ENCODE assay signal across 1 cellular context in the genomic region with DNA sequence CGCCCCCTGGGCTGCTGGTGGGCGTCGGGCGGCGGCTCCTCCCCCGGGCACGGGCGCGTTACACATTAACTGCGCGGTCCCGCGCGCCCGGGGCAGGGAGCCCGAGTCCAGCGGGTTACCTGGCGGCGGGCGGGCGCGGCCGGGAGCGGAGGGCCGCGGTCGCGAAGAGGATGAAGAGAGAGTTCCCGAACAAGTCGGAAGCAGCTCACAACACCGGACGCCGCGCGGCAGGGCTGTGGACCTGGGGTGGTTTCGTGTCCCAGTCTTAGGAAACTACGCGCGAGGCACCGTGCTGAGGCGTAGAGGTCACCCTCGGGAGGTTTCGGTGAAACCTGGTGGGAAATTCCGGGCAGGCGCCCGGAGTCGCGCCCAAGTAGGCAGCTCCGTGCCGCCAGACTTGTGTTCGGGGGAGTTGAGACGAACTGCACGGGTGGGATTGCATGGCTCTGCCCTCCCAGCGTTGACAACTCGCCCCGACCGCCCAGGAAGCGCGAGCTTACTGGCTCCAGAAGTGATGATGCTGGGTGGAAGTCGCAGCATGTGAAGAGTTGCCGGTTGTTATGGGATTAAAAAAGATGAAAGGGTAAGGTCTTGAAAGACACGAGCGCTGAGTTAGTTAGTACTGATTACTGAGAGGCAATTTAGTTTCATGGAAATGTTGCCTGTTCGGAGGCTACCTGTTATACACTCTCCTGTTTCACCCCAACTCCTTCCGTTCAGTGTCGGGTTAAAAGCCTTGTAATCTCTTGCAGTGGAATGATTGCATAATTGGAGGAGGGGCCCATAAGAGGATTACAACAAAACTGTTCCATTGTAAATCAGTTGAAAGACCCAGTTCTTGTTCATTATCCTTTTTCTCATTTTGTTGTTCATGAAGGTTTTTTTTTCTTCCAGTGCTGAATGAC.
A peak's percentile ranks its signal among the peaks of the same experiment; 100 is the strongest.
TF ChIP-seq lines count a peak whose summit lies in the region.

No MANE protein-coding gene starts in this region.

TF ChIP-seq in SK-N-SH, 30 proteins besides CTCF, POLR2A, EP300 and RAD21:
- no peak for TF ChIP-seq NFIC (IDR thresholded peaks at IDR 0.05; ENCODE audit: borderline replicate concordance)
- no peak for TF ChIP-seq REST (IDR thresholded peaks at IDR 0.05; ENCODE audit: low read depth, low read length)
- TF ChIP-seq TAF1 (IDR thresholded peaks at IDR 0.05; ENCODE audit: borderline replicate concordance, low read depth, low read length) = no peak
- TF ChIP-seq TCF12 (IDR thresholded peaks at IDR 0.05) = no peak
- TF ChIP-seq JUND (IDR thresholded peaks at IDR 0.05) = no peak
- TF ChIP-seq ELF1 (IDR thresholded peaks at IDR 0.05) = no peak
- no peak for TF ChIP-seq MEF2A (IDR thresholded peaks at IDR 0.05; ENCODE audit: borderline replicate concordance, low read depth)
- TF ChIP-seq, protein P1, sequence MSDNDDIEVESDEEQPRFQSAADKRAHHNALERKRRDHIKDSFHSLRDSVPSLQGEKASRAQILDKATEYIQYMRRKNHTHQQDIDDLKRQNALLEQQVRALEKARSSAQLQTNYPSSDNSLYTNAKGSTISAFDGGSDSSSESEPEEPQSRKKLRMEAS (IDR thresholded peaks at IDR 0.05; ENCODE audit: low read depth) = 0 out of 2 replicates have a peak, but pooled peaks have one; percentile 24
- peak; percentile 17; the same call in 1 of the 2 replicates for TF ChIP-seq MXI1 (IDR thresholded peaks at IDR 0.05; ENCODE audit: low read depth, low read length)
- no peak for TF ChIP-seq GATA2 (CRISPR knock-in tag; IDR thresholded peaks at IDR 0.05)
- TF ChIP-seq GABPA (IDR thresholded peaks at IDR 0.05; ENCODE audit: low read depth) = no peak
- TF ChIP-seq POLR2AphosphoS5 (IDR thresholded peaks at IDR 0.05; ENCODE audit: low read depth, low read length) = no peak
- TF ChIP-seq, protein P2, sequence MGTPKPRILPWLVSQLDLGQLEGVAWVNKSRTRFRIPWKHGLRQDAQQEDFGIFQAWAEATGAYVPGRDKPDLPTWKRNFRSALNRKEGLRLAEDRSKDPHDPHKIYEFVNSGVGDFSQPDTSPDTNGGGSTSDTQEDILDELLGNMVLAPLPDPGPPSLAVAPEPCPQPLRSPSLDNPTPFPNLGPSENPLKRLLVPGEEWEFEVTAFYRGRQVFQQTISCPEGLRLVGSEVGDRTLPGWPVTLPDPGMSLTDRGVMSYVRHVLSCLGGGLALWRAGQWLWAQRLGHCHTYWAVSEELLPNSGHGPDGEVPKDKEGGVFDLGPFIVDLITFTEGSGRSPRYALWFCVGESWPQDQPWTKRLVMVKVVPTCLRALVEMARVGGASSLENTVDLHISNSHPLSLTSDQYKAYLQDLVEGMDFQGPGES (IDR thresholded peaks at IDR 0.05; ENCODE audit: low read depth, low read length) = no peak
- no peak for TF ChIP-seq YY1 (IDR thresholded peaks at IDR 0.05; ENCODE audit: low read depth)
- TF ChIP-seq, protein P3, sequence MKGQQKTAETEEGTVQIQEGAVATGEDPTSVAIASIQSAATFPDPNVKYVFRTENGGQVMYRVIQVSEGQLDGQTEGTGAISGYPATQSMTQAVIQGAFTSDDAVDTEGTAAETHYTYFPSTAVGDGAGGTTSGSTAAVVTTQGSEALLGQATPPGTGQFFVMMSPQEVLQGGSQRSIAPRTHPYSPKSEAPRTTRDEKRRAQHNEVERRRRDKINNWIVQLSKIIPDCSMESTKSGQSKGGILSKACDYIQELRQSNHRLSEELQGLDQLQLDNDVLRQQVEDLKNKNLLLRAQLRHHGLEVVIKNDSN (IDR thresholded peaks at IDR 0.05; ENCODE audit: borderline replicate concordance, low read depth) = no peak
- no peak for TF ChIP-seq SIN3A (IDR thresholded peaks at IDR 0.05; ENCODE audit: borderline replicate concordance, low read depth, low read length)
- no peak for TF ChIP-seq RXRA (IDR thresholded peaks at IDR 0.05; ENCODE audit: borderline replicate concordance, low read depth)
- TF ChIP-seq, protein P4, sequence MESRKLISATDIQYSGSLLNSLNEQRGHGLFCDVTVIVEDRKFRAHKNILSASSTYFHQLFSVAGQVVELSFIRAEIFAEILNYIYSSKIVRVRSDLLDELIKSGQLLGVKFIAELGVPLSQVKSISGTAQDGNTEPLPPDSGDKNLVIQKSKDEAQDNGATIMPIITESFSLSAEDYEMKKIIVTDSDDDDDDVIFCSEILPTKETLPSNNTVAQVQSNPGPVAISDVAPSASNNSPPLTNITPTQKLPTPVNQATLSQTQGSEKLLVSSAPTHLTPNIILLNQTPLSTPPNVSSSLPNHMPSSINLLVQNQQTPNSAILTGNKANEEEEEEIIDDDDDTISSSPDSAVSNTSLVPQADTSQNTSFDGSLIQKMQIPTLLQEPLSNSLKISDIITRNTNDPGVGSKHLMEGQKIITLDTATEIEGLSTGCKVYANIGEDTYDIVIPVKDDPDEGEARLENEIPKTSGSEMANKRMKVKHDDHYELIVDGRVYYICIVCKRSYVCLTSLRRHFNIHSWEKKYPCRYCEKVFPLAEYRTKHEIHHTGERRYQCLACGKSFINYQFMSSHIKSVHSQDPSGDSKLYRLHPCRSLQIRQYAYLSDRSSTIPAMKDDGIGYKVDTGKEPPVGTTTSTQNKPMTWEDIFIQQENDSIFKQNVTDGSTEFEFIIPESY (IDR thresholded peaks at IDR 0.05; ENCODE audit: borderline replicate concordance, low read depth) = no peak
TF ChIP-seq in SK-N-SH: peak in this region for 2.
